ENCODE assay signal across 1 cellular context in the genomic region with DNA sequence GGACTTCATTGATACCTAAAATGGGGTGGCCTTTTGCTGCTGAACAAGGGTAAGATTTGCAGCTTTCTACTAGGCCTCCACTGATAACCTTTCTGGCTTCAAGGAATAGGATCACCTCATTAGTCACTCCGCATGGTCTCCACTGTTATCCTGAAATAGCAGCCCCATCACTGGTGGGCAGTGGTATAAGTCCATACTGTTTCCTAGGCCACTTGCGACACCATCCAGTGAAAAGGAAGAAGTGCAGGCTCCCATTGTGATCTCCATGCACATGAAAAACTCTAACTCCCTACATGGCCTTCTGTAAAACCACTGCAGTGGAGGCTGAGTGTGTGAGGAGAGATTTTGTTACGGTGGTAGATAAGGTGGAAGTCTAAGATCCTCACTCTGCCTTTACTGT.
TF ChIP-seq lines count a peak whose summit lies in the region.

No MANE protein-coding gene starts in this region.

TF ChIP-seq in H1, 55 proteins besides CTCF, POLR2A, EP300 and RAD21 (continued from another document):
- TF ChIP-seq, protein P1, sequence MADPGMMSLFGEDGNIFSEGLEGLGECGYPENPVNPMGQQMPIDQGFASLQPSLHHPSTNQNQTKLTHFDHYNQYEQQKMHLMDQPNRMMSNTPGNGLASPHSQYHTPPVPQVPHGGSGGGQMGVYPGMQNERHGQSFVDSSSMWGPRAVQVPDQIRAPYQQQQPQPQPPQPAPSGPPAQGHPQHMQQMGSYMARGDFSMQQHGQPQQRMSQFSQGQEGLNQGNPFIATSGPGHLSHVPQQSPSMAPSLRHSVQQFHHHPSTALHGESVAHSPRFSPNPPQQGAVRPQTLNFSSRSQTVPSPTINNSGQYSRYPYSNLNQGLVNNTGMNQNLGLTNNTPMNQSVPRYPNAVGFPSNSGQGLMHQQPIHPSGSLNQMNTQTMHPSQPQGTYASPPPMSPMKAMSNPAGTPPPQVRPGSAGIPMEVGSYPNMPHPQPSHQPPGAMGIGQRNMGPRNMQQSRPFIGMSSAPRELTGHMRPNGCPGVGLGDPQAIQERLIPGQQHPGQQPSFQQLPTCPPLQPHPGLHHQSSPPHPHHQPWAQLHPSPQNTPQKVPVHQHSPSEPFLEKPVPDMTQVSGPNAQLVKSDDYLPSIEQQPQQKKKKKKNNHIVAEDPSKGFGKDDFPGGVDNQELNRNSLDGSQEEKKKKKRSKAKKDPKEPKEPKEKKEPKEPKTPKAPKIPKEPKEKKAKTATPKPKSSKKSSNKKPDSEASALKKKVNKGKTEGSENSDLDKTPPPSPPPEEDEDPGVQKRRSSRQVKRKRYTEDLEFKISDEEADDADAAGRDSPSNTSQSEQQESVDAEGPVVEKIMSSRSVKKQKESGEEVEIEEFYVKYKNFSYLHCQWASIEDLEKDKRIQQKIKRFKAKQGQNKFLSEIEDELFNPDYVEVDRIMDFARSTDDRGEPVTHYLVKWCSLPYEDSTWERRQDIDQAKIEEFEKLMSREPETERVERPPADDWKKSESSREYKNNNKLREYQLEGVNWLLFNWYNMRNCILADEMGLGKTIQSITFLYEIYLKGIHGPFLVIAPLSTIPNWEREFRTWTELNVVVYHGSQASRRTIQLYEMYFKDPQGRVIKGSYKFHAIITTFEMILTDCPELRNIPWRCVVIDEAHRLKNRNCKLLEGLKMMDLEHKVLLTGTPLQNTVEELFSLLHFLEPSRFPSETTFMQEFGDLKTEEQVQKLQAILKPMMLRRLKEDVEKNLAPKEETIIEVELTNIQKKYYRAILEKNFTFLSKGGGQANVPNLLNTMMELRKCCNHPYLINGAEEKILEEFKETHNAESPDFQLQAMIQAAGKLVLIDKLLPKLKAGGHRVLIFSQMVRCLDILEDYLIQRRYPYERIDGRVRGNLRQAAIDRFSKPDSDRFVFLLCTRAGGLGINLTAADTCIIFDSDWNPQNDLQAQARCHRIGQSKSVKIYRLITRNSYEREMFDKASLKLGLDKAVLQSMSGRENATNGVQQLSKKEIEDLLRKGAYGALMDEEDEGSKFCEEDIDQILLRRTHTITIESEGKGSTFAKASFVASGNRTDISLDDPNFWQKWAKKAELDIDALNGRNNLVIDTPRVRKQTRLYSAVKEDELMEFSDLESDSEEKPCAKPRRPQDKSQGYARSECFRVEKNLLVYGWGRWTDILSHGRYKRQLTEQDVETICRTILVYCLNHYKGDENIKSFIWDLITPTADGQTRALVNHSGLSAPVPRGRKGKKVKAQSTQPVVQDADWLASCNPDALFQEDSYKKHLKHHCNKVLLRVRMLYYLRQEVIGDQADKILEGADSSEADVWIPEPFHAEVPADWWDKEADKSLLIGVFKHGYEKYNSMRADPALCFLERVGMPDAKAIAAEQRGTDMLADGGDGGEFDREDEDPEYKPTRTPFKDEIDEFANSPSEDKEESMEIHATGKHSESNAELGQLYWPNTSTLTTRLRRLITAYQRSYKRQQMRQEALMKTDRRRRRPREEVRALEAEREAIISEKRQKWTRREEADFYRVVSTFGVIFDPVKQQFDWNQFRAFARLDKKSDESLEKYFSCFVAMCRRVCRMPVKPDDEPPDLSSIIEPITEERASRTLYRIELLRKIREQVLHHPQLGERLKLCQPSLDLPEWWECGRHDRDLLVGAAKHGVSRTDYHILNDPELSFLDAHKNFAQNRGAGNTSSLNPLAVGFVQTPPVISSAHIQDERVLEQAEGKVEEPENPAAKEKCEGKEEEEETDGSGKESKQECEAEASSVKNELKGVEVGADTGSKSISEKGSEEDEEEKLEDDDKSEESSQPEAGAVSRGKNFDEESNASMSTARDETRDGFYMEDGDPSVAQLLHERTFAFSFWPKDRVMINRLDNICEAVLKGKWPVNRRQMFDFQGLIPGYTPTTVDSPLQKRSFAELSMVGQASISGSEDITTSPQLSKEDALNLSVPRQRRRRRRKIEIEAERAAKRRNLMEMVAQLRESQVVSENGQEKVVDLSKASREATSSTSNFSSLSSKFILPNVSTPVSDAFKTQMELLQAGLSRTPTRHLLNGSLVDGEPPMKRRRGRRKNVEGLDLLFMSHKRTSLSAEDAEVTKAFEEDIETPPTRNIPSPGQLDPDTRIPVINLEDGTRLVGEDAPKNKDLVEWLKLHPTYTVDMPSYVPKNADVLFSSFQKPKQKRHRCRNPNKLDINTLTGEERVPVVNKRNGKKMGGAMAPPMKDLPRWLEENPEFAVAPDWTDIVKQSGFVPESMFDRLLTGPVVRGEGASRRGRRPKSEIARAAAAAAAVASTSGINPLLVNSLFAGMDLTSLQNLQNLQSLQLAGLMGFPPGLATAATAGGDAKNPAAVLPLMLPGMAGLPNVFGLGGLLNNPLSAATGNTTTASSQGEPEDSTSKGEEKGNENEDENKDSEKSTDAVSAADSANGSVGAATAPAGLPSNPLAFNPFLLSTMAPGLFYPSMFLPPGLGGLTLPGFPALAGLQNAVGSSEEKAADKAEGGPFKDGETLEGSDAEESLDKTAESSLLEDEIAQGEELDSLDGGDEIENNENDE (IDR thresholded peaks at IDR 0.05; ENCODE audit: insufficient replicate concordance, low read length) = no peak
- TF ChIP-seq JUND (IDR thresholded peaks at IDR 0.05; ENCODE audit: low read length) (no peak), BRCA1 (IDR thresholded peaks at IDR 0.05; ENCODE audit: low read depth, low read length) (no peak)
TF ChIP-seq in H1: peak in this region for 0.
